23 cellular contexts compared by ENCODE assay signal in genomic region chr18:24003903-24004640, GRCh38. TPM values are rescaled to one million over a fixed set of nuclear protein-coding genes. Genes with fewer than 3 reads are reported as not detected.
DNase-seq lines count a peak whose midpoint lies in the region; ATAC-seq and TF ChIP-seq lines count a peak whose summit lies in the region.
"Had no signal": no experiment of that assay in that cellular context is flagged by ENCODE, and none has a peak within 500 bp of the region (broad histone marks: within the 10 kb centered on the region; RNA-seq: fewer than 3 reads in every experiment).

No MANE protein-coding gene starts in this region.

- H3K4me3 Mint-ChIP-seq in activated CD8-positive, alpha-beta T cell treated with anti-CD3 and anti-CD28 coated beads for 36 hours = no peak overlapping the region
- H3K4me3 Mint-ChIP-seq in activated CD8-positive, alpha-beta T cell treated with anti-CD3 and anti-CD28 coated beads, Interleukin-2, amount 10 ng/mL, durations not matched to agents 7 days and 5 days = no peak overlapping the region
- no peak overlapping the region for H3K4me3 Mint-ChIP-seq in chondrocyte (ENCODE audit: unreplicated experiment)
- no peak overlapping the region for H3K4me3 Mint-ChIP-seq in stimulated activated effector memory CD8-positive, alpha-beta T cell treated with anti-CD3 and anti-CD28 coated beads, Interleukin-12 subunit alpha, Interleukin-12 subunit beta, amount 100 ng/mL, for 72 hours
- H3K4me3 Mint-ChIP-seq: CD14-positive monocyte, neural progenitor cell had no signal

- CTCF ChIA-PET in activated CD8-positive, alpha-beta T cell treated with anti-CD3 and anti-CD28 coated beads for 36 hours (lab: Charles Lee) = interaction anchor here (0.8 to 1.6 kb wide), 3 partner anchors 9 to 86 kb away, joined by 3 to 4 read pairs (median 3); no protein-coding TSS in a partner anchor
- CTCF ChIA-PET in activated CD8-positive, alpha-beta T cell treated with anti-CD3 and anti-CD28 coated beads, Interleukin-2, amount 10 ng/mL, durations not matched to agents 7 days and 5 days (lab: Charles Lee) = no interaction called here

- 86 to 87% methylated on average over 2 of the region's 2 CpGs for WGBS in lower leg skin, 2 donors

- TF ChIP-seq POLR2A in Peyer's patch (IDR thresholded peaks at IDR 0.05) = no peak
- TF ChIP-seq POLR2A in lower leg skin (IDR thresholded peaks at IDR 0.05) = no peak

- POLR2A ChIA-PET in activated CD8-positive, alpha-beta T cell treated with anti-CD3 and anti-CD28 coated beads for 36 hours (lab: Charles Lee) = no interaction called here
- POLR2A ChIA-PET in activated CD8-positive, alpha-beta T cell treated with anti-CD3 and anti-CD28 coated beads, Interleukin-2, amount 10 ng/mL, durations not matched to agents 7 days and 5 days (lab: Charles Lee) = no interaction called here

- peaks cover 2% of the 10 kb centered on the region for H3K27me3 Mint-ChIP-seq in activated CD8-positive, alpha-beta T cell treated with anti-CD3 and anti-CD28 coated beads for 36 hours
- no peaks in the 10 kb centered on the region for H3K27me3 Mint-ChIP-seq in activated CD8-positive, alpha-beta T cell treated with anti-CD3 and anti-CD28 coated beads, Interleukin-2, amount 10 ng/mL, durations not matched to agents 7 days and 5 days (ENCODE audit: low read depth)
- peaks cover 8% of the 10 kb centered on the region for H3K27me3 Mint-ChIP-seq in chondrocyte (ENCODE audit: low read depth)

- no peak for DNase-seq in activated CD8-positive, alpha-beta T cell treated with anti-CD3 and anti-CD28 coated beads for 36 hours
- DNase-seq in activated CD8-positive, alpha-beta T cell treated with anti-CD3 and anti-CD28 coated beads, Interleukin-2, amount 10 ng/mL, durations not matched to agents 7 days and 5 days = no peak
- DNase-seq in LHCN-M2 (ENCODE audit: low read depth) (peak; percentile 20), chondrocyte (ENCODE audit: low spot score) (no peak), Peyer's patch (no peak), NCI-H510A (lab: John Stamatoyannopoulos, UW) (no peak), lower leg skin (ENCODE audit: low spot score in 2 of 2) (no peak)
- DNase-seq in stimulated activated effector memory CD8-positive, alpha-beta T cell treated with anti-CD3 and anti-CD28 coated beads, Interleukin-12 subunit alpha, Interleukin-12 subunit beta, amount 100 ng/mL, for 72 hours (ENCODE audit: low spot score in 2 of 2) = no peak
- DNase-seq: activated CD4-positive, CD25-positive, alpha-beta regulatory T cell; amniotic stem cell; DMS79; dorsolateral prefrontal cortex; GOT3; Kasumi-1; NCI-H1417 treated with DMSO at 0.1 percent for 48 hours; NCI-H748 treated with DMSO at 0.1 percent for 48 hours; SJCRH30; stimulated activated CD4-positive, alpha-beta T cell treated with anti-CD3 and anti-CD28 coated beads, Interleukin-4, amount 100 ng/mL, for 24 hours; T-helper 2 cell; uterus had no signal

- peak overlapping the region; percentile 25 for H3K27ac Mint-ChIP-seq in activated CD8-positive, alpha-beta T cell treated with anti-CD3 and anti-CD28 coated beads for 36 hours
- no peak overlapping the region for H3K27ac Mint-ChIP-seq in activated CD8-positive, alpha-beta T cell treated with anti-CD3 and anti-CD28 coated beads, Interleukin-2, amount 10 ng/mL, durations not matched to agents 7 days and 5 days
- H3K27ac Mint-ChIP-seq in chondrocyte (ENCODE audit: unreplicated experiment) = peak overlapping the region; percentile 66
- H3K27ac Mint-ChIP-seq in stimulated activated effector memory CD8-positive, alpha-beta T cell treated with anti-CD3 and anti-CD28 coated beads, Interleukin-12 subunit alpha, Interleukin-12 subunit beta, amount 100 ng/mL, for 72 hours = peak overlapping the region; percentile 26
- H3K27ac Mint-ChIP-seq: neural progenitor cell had no signal

- H3K9me3 Mint-ChIP-seq in activated CD8-positive, alpha-beta T cell treated with anti-CD3 and anti-CD28 coated beads for 36 hours = peaks cover 1% of the 10 kb centered on the region
- no peaks in the 10 kb centered on the region for H3K9me3 Mint-ChIP-seq in activated CD8-positive, alpha-beta T cell treated with anti-CD3 and anti-CD28 coated beads, Interleukin-2, amount 10 ng/mL, durations not matched to agents 7 days and 5 days (ENCODE audit: insufficient read depth)
- no peaks in the 10 kb centered on the region for H3K9me3 Mint-ChIP-seq in chondrocyte (ENCODE audit: low read depth)
- H3K9me3 Mint-ChIP-seq in stimulated activated effector memory CD8-positive, alpha-beta T cell treated with anti-CD3 and anti-CD28 coated beads, Interleukin-12 subunit alpha, Interleukin-12 subunit beta, amount 100 ng/mL, for 72 hours = no peaks in the 10 kb centered on the region
- H3K9me3 Mint-ChIP-seq: neural progenitor cell had no signal

- no peaks in the 10 kb centered on the region for H3K27me3 ChIP-seq in Peyer's patch
- H3K27me3 ChIP-seq: dorsolateral prefrontal cortex, neural progenitor cell, SJCRH30, uterus had no signal

- H3K27ac ChIP-seq in Peyer's patch = no peak overlapping the region
- H3K27ac ChIP-seq: neural progenitor cell, SJCRH30, uterus had no signal

- H3K9me3 ChIP-seq in Peyer's patch = no peaks in the 10 kb centered on the region
- H3K9me3 ChIP-seq: SJCRH30, uterus had no signal

- H3K36me3 ChIP-seq in Peyer's patch = no peaks in the 10 kb centered on the region
- H3K36me3 ChIP-seq: neural progenitor cell, SJCRH30, uterus had no signal

- intact Hi-C loops in activated CD8-positive, alpha-beta T cell treated with anti-CD3 and anti-CD28 coated beads for 36 hours (cut with micrococcal nuclease) = no loop called here
- intact Hi-C loops in lower leg skin (cut with DNase I; ENCODE audit: low total_unique reads) = no loop called here

- H3K4me1 ChIP-seq in Peyer's patch = peaks cover 0 to 3% (median 0%) of the 10 kb centered on the region in 4 donors
- H3K4me1 ChIP-seq: neural progenitor cell, SJCRH30, uterus had no signal

- no peak for TF ChIP-seq CTCF in activated CD8-positive, alpha-beta T cell treated with anti-CD3 and anti-CD28 coated beads for 36 hours (IDR thresholded peaks at IDR 0.05)
- TF ChIP-seq CTCF in chondrocyte (IDR thresholded peaks at IDR 0.05) (no peak), Peyer's patch (IDR thresholded peaks at IDR 0.05) (no peak), lower leg skin (IDR thresholded peaks at IDR 0.05) (no peak)

- H3K36me3 Mint-ChIP-seq in activated CD8-positive, alpha-beta T cell treated with anti-CD3 and anti-CD28 coated beads for 36 hours (ENCODE audit: low read depth) = no peaks in the 10 kb centered on the region
- H3K36me3 Mint-ChIP-seq in activated CD8-positive, alpha-beta T cell treated with anti-CD3 and anti-CD28 coated beads, Interleukin-2, amount 10 ng/mL, durations not matched to agents 7 days and 5 days (ENCODE audit: low read depth) = peaks cover 4% of the 10 kb centered on the region
- no peaks in the 10 kb centered on the region for H3K36me3 Mint-ChIP-seq in chondrocyte (ENCODE audit: low read depth)
- H3K36me3 Mint-ChIP-seq in stimulated activated effector memory CD8-positive, alpha-beta T cell treated with anti-CD3 and anti-CD28 coated beads, Interleukin-12 subunit alpha, Interleukin-12 subunit beta, amount 100 ng/mL, for 72 hours = no peaks in the 10 kb centered on the region
- H3K36me3 Mint-ChIP-seq: CD14-positive monocyte, neural progenitor cell had no signal

- peaks cover 65% of the 10 kb centered on the region for H3K4me1 Mint-ChIP-seq in activated CD8-positive, alpha-beta T cell treated with anti-CD3 and anti-CD28 coated beads for 36 hours (ENCODE audit: low read depth)
- H3K4me1 Mint-ChIP-seq in activated CD8-positive, alpha-beta T cell treated with anti-CD3 and anti-CD28 coated beads, Interleukin-2, amount 10 ng/mL, durations not matched to agents 7 days and 5 days (ENCODE audit: low read depth) = peaks cover 69% of the 10 kb centered on the region
- peaks cover 12% of the 10 kb centered on the region for H3K4me1 Mint-ChIP-seq in chondrocyte (ENCODE audit: low read depth)
- H3K4me1 Mint-ChIP-seq in stimulated activated effector memory CD8-positive, alpha-beta T cell treated with anti-CD3 and anti-CD28 coated beads, Interleukin-12 subunit alpha, Interleukin-12 subunit beta, amount 100 ng/mL, for 72 hours = peaks cover 67% of the 10 kb centered on the region
- H3K4me1 Mint-ChIP-seq: neural progenitor cell had no signal

- H3K4me3 ChIP-seq in Peyer's patch (no peak overlapping the region), lower leg skin (ENCODE audit: low read depth, poor library complexity, severe bottlenecking) (no peak overlapping the region)
- H3K4me3 ChIP-seq: dorsolateral prefrontal cortex, neural progenitor cell, SJCRH30, smooth muscle cell, uterus had no signal

- ATAC-seq in activated CD8-positive, alpha-beta T cell treated with anti-CD3 and anti-CD28 coated beads for 36 hours = peak; percentile 14
- no peak for ATAC-seq in activated CD8-positive, alpha-beta T cell treated with anti-CD3 and anti-CD28 coated beads, Interleukin-2, amount 10 ng/mL, durations not matched to agents 7 days and 5 days
- no peak for ATAC-seq in stimulated activated effector memory CD8-positive, alpha-beta T cell treated with anti-CD3 and anti-CD28 coated beads, Interleukin-12 subunit alpha, Interleukin-12 subunit beta, amount 100 ng/mL, for 72 hours

RNA-seq across cellular contexts. Expression of gene TTC39C, which starts 10.5 kb away (rescaled TPM):
- 10 to 100 TPM; 37.9 to 43.0 TPM for total RNA-seq in activated CD8-positive, alpha-beta T cell treated with anti-CD3 and anti-CD28 coated beads for 36 hours
- total RNA-seq in activated CD8-positive, alpha-beta T cell treated with anti-CD3 and anti-CD28 coated beads, Interleukin-2, amount 10 ng/mL, durations not matched to agents 7 days and 5 days = 10 to 100 TPM; 71.5 to 72.2 TPM
- total RNA-seq in LHCN-M2 (2014; rRNA removed) (18.3 and 22.8 TPM in 2 replicates), chondrocyte (6.6 to 11.2 TPM (median 10.4 TPM) in 3 replicates), Peyer's patch (10 to 100 TPM; 11.0 to 32.2 (median 14.2) TPM), lower leg skin (10 to 100 TPM; 66.6 to 96.7 (median 82.1) TPM)
- polyA plus RNA-seq in LHCN-M2 (2012) = 9.7 TPM
